In genomic region chr9:134130503-134131375, GRCh38 we compare ENCODE assay signal across 9 cellular contexts. TPM values are rescaled to one million over a fixed set of nuclear protein-coding genes. Genes with fewer than 3 reads are reported as not detected.
DNase-seq lines count a peak whose midpoint lies in the region; ATAC-seq and TF ChIP-seq lines count a peak whose summit lies in the region.
"Had no signal": no experiment of that assay in that cellular context is flagged by ENCODE, and none has a peak within 500 bp of the region (broad histone marks: within the 10 kb centered on the region; RNA-seq: fewer than 3 reads in every experiment).

No MANE protein-coding gene starts in this region.

- peaks cover 8% of the 10 kb centered on the region for H3K4me1 ChIP-seq in parathyroid adenoma
- H3K4me1 ChIP-seq in smooth muscle cell (ENCODE audit: low read depth), result peaks cover 8% of the 10 kb centered on the region

- H3K27me3 ChIP-seq in parathyroid adenoma (ENCODE audit: control insufficient read depth, insufficient read depth, low read length) (no peaks in the 10 kb centered on the region), smooth muscle cell (ENCODE audit: low read depth) (no peaks in the 10 kb centered on the region)

- no peaks in the 10 kb centered on the region for H4K20me1 ChIP-seq in smooth muscle cell (ENCODE audit: low read depth)

- TF ChIP-seq CTCF in parathyroid adenoma (IDR thresholded peaks at IDR 0.05) (no peak), smooth muscle cell (IDR thresholded peaks at IDR 0.05; ENCODE audit: borderline replicate concordance, insufficient read depth, poor library complexity, severe bottlenecking) (no peak)

- H3K9ac ChIP-seq in parathyroid adenoma (no peak overlapping the region), smooth muscle cell (ENCODE audit: low read depth) (no peak overlapping the region)

- DNase-seq in DMS153 treated with DMSO at 0.1 percent for 48 hours (lab: John Stamatoyannopoulos, UW; ENCODE audit: unreplicated experiment), result peak; percentile 33
- peak; percentile 33 for DNase-seq in NCI-H82 treated with DMSO at 0.1 percent for 48 hours (lab: John Stamatoyannopoulos, UW; ENCODE audit: unreplicated experiment)
- peak; percentile 84 for DNase-seq in cardiac septum (ENCODE audit: low spot score)
- no peak for DNase-seq in cerebellum (ENCODE audit: low spot score)
- DNase-seq in smooth muscle cell (lab: John Stamatoyannopoulos, UW; ENCODE audit: unreplicated experiment), result no peak
- no peak for DNase-seq in NCI-H2196 (lab: John Stamatoyannopoulos, UW; ENCODE audit: unreplicated experiment)

- H3F3A ChIP-seq in smooth muscle cell (ENCODE audit: low read depth), result no peaks in the 10 kb centered on the region

- no peak for ATAC-seq in HG02938 (IDR thresholded peaks at IDR 0.05; ENCODE audit: unreplicated experiment)

- H3K36me3 ChIP-seq in parathyroid adenoma (ENCODE audit: control insufficient read depth, insufficient read depth, low read length), result no peaks in the 10 kb centered on the region
- H3K36me3 ChIP-seq in smooth muscle cell (ENCODE audit: low read depth), result no peaks in the 10 kb centered on the region

- intact Hi-C loops in cardiac septum (cut with DNase I), result no loop called here

- no peaks in the 10 kb centered on the region for H3K79me2 ChIP-seq in parathyroid adenoma
- H3K79me2 ChIP-seq in smooth muscle cell (ENCODE audit: low read depth), result no peaks in the 10 kb centered on the region

- no peak overlapping the region for H3K4me3 ChIP-seq in parathyroid adenoma (ENCODE audit: low read depth, low read length)
- no peak overlapping the region for H3K4me3 ChIP-seq in smooth muscle cell

- peak overlapping the region; percentile 40 for H3K4me2 ChIP-seq in parathyroid adenoma (ENCODE audit: low read length)
- no peak overlapping the region for H3K4me2 ChIP-seq in smooth muscle cell

- 56% methylated on average over 23 of the region's 23 CpGs for WGBS in smooth muscle cell (ENCODE audit: low lambda C conversion rate)

- peak overlapping the region; percentile 75 for H2AFZ ChIP-seq in parathyroid adenoma
- no peak overlapping the region for H2AFZ ChIP-seq in smooth muscle cell (ENCODE audit: low read depth)

- H3K9me3 ChIP-seq in parathyroid adenoma (ENCODE audit: control insufficient read depth, low read length) (no peaks in the 10 kb centered on the region), smooth muscle cell (replicated peaks; ENCODE audit: low read depth) (no peaks in the 10 kb centered on the region)

- H3K27ac ChIP-seq in parathyroid adenoma (peak overlapping the region; percentile 39), smooth muscle cell (ENCODE audit: low read depth) (no peak overlapping the region)

RNA-seq across cellular contexts. Expression of gene WDR5, which starts 5.1 kb away (rescaled TPM):
- total RNA-seq in cardiac septum (16.6 TPM), cerebellum (14.2 TPM), smooth muscle cell (8.9 and 9.8 TPM in 2 replicates)
- 15.7 and 16.3 TPM in 2 replicates for polyA plus RNA-seq in smooth muscle cell

RNA-seq across cellular contexts. Expression of gene RNU6ATAC, which starts 33.6 kb away (rescaled TPM):
- 214 TPM for total RNA-seq in cardiac septum
- total RNA-seq in cerebellum, result not detected
- not detected in 2 replicates for total RNA-seq in smooth muscle cell
- polyA plus RNA-seq in smooth muscle cell, result not detected in 2 replicates
- total RNA-seq: M059J had no signal

Comparison
In these comparisons a context has a peak if more than half of its experiments do, and no peak if none do; other contexts are left out.
1. DNase-seq: peak in DMS153 treated with DMSO at 0.1 percent for 48 hours (single experiment), NCI-H82 treated with DMSO at 0.1 percent for 48 hours (single experiment) and cardiac septum (single experiment); none in cerebellum (single experiment), smooth muscle cell (single experiment) and NCI-H2196 (single experiment).
2. RNA of gene RNU6ATAC, which starts 33.6 kb away (total RNA-seq): 214 TPM in cardiac septum (single experiment); not detected in cerebellum (single experiment) and not detected in smooth muscle cell; every median in the first group is over 100 times any median in the second.